ENCODE assay signal across 23 cellular contexts in genomic region chr12:121139301-121139700, GRCh38.
"Had no signal": no experiment of that assay in that cellular context is flagged by ENCODE, and none has a peak within 500 bp of the region (broad histone marks: within the 10 kb centered on the region; RNA-seq: fewer than 3 reads in every experiment).

No MANE protein-coding gene starts in this region.

- H3K4me3 Mint-ChIP-seq: activated B cell treated with CpG ODN at 0.5 μM for 24 hours; activated CD8-positive, alpha-beta T cell treated with anti-CD3 and anti-CD28 coated beads for 36 hours; activated naive CD4-positive, alpha-beta T cell treated with anti-CD3 and anti-CD28 coated beads, Interleukin-2, amount 50 U/mL, for 24 hours; activated naive CD8-positive, alpha-beta T cell treated with anti-CD3 and anti-CD28 coated beads, Interleukin-2, amount 50 U/mL, for 24 hours; activated T-cell treated with anti-CD3 and anti-CD28 coated beads, Interleukin-2, amount 50 U/mL, for 4 hours; activated T-helper 17 cell treated with anti-CD3 and anti-CD28 coated beads, Interleukin-2, amount 50 U/mL, for 72 hours; central memory CD8-positive, alpha-beta T cell; effector memory CD8-positive, alpha-beta T cell; naive thymus-derived CD4-positive, alpha-beta T cell; T-cell; T-helper 2 cell treated with Interferon-gamma antibody and Interleukin-4, amounts not matched to agents 5 μg/mL and 100 μg/mL, for 36 hours had no signal

- H3K27ac Mint-ChIP-seq: activated B cell treated with CpG ODN at 0.5 μM for 24 hours; activated CD8-positive, alpha-beta T cell treated with anti-CD3 and anti-CD28 coated beads for 36 hours; activated naive CD4-positive, alpha-beta T cell treated with anti-CD3 and anti-CD28 coated beads, Interleukin-2, amount 50 U/mL, for 24 hours; activated naive CD8-positive, alpha-beta T cell treated with anti-CD3 and anti-CD28 coated beads, Interleukin-2, amount 50 U/mL, for 24 hours; activated T-helper 17 cell treated with anti-CD3 and anti-CD28 coated beads, Interleukin-2, amount 50 U/mL, for 72 hours; effector memory CD8-positive, alpha-beta T cell; naive thymus-derived CD4-positive, alpha-beta T cell; T-cell; T-helper 2 cell treated with Interferon-gamma antibody and Interleukin-4, amounts not matched to agents 5 μg/mL and 100 μg/mL, for 36 hours had no signal

- ATAC-seq: activated CD8-positive, alpha-beta T cell treated with anti-CD3 and anti-CD28 coated beads for 36 hours; activated naive CD8-positive, alpha-beta T cell treated with anti-CD3 and anti-CD28 coated beads, Interleukin-2, amount 50 U/mL, for 24 hours; activated T-cell treated with anti-CD3 and anti-CD28 coated beads, Interleukin-2, amount 50 U/mL, for 4 hours; activated T-helper 17 cell treated with anti-CD3 and anti-CD28 coated beads, Interleukin-2, amount 50 U/mL, for 72 hours; effector memory CD8-positive, alpha-beta T cell; gastroesophageal sphincter; heart left ventricle; left ventricle myocardium superior; naive thymus-derived CD4-positive, alpha-beta T cell; stimulated activated naive CD8-positive, alpha-beta T cell treated with anti-CD3 and anti-CD28 coated beads, Interleukin-15, Interleukin-2, amounts not matched to agents 100 U/mL and 50 U/mL, for 24 hours; T-cell had no signal

- DNase-seq: activated B cell treated with CpG ODN at 0.5 μM for 24 hours; activated CD4-positive, alpha-beta T cell treated with anti-CD3 and anti-CD28 coated beads, Interleukin-2, amount 50 U/mL, for 1 hour; activated CD8-positive, alpha-beta T cell treated with anti-CD3 and anti-CD28 coated beads for 36 hours; activated gamma-delta T cell treated with Interleukin-2 at 50 U/mL for 16 hours; activated naive CD8-positive, alpha-beta T cell treated with anti-CD3 and anti-CD28 coated beads, Interleukin-2, amount 50 U/mL, for 24 hours; activated T-cell treated with anti-CD3 and anti-CD28 coated beads, Interleukin-2, amount 50 U/mL, for 4 hours; effector memory CD8-positive, alpha-beta T cell; erythroblast; heart left ventricle; islet precursor cell; left ventricle myocardium superior; naive thymus-derived CD4-positive, alpha-beta T cell; occipital lobe; right lobe of liver; stimulated activated CD4-positive, alpha-beta T cell treated with anti-CD3 and anti-CD28 coated beads, Interleukin-2, amount 100 ng/mL, for 48 hours; stimulated activated naive CD8-positive, alpha-beta T cell treated with anti-CD3 and anti-CD28 coated beads, Interleukin-15, Interleukin-2, amounts not matched to agents 100 U/mL and 50 U/mL, for 24 hours; T-cell; upper lobe of left lung had no signal

- H3K9me3 Mint-ChIP-seq: activated B cell treated with CpG ODN at 0.5 μM for 24 hours; activated CD8-positive, alpha-beta T cell treated with anti-CD3 and anti-CD28 coated beads for 36 hours; activated naive CD4-positive, alpha-beta T cell treated with anti-CD3 and anti-CD28 coated beads, Interleukin-2, amount 50 U/mL, for 24 hours; activated naive CD8-positive, alpha-beta T cell treated with anti-CD3 and anti-CD28 coated beads, Interleukin-2, amount 50 U/mL, for 24 hours; activated T-cell treated with anti-CD3 and anti-CD28 coated beads, Interleukin-2, amount 50 U/mL, for 4 hours; activated T-helper 17 cell treated with anti-CD3 and anti-CD28 coated beads, Interleukin-2, amount 50 U/mL, for 72 hours; central memory CD8-positive, alpha-beta T cell; effector memory CD8-positive, alpha-beta T cell; T-cell had no signal

- H3K27me3 Mint-ChIP-seq: activated B cell treated with CpG ODN at 0.5 μM for 24 hours; activated CD8-positive, alpha-beta T cell treated with anti-CD3 and anti-CD28 coated beads for 36 hours; activated naive CD4-positive, alpha-beta T cell treated with anti-CD3 and anti-CD28 coated beads, Interleukin-2, amount 50 U/mL, for 24 hours; activated naive CD8-positive, alpha-beta T cell treated with anti-CD3 and anti-CD28 coated beads, Interleukin-2, amount 50 U/mL, for 24 hours; activated T-helper 17 cell treated with anti-CD3 and anti-CD28 coated beads, Interleukin-2, amount 50 U/mL, for 72 hours; central memory CD8-positive, alpha-beta T cell; effector memory CD8-positive, alpha-beta T cell; naive thymus-derived CD4-positive, alpha-beta T cell; T-cell had no signal
